Comparison of ENCODE assay signal across 8 cellular contexts in genomic region chr7:108805808-108806397, GRCh38.
DNase-seq lines count a peak whose midpoint lies in the region; ATAC-seq and TF ChIP-seq lines count a peak whose summit lies in the region.

No MANE protein-coding gene starts in this region.

- no peak for TF ChIP-seq POLR2A in upper lobe of left lung (IDR thresholded peaks at IDR 0.05)

- H3K4me1 ChIP-seq in GM23248 (ENCODE audit: insufficient read depth) = no peaks in the 10 kb centered on the region
- H3K4me1 ChIP-seq in upper lobe of left lung = peaks cover 0 to 4% (median 0%) of the 10 kb centered on the region in 4 donors
- no peaks in the 10 kb centered on the region for H3K4me1 ChIP-seq in right cardiac atrium (ENCODE audit: control insufficient read depth, insufficient read depth, low read length)

- H3K4me3 Mint-ChIP-seq in activated T-cell treated with anti-CD3 and anti-CD28 coated beads, Interleukin-2, amount 50 U/mL, for 4 hours = no peak overlapping the region

- no peak overlapping the region for H3K9ac ChIP-seq in GM23248

- H2AFZ ChIP-seq in GM23248 = peak overlapping the region; percentile 71

- no peak overlapping the region for H3K27ac ChIP-seq in GM23248
- no peak overlapping the region for H3K27ac ChIP-seq in upper lobe of left lung
- H3K27ac ChIP-seq in right cardiac atrium (ENCODE audit: low read length) = no peak overlapping the region

- no peaks in the 10 kb centered on the region for H3K36me3 ChIP-seq in GM23248 (ENCODE audit: low read depth)
- no peaks in the 10 kb centered on the region for H3K36me3 ChIP-seq in upper lobe of left lung

- H3K9me3 Mint-ChIP-seq in activated T-cell treated with anti-CD3 and anti-CD28 coated beads, Interleukin-2, amount 50 U/mL, for 4 hours = no peaks in the 10 kb centered on the region

- H3K9me3 ChIP-seq in GM23248 (ENCODE audit: low read depth) (no peaks in the 10 kb centered on the region), upper lobe of left lung (no peaks in the 10 kb centered on the region), right cardiac atrium (ENCODE audit: control insufficient read depth, low read length) (no peaks in the 10 kb centered on the region)

- H3K79me2 ChIP-seq in GM23248 (ENCODE audit: insufficient read depth) = no peaks in the 10 kb centered on the region

- intact Hi-C loops in right cardiac atrium (cut with DNase I) = no loop called here

- TF ChIP-seq CTCF in fibroblast of villous mesenchyme (IDR thresholded peaks at IDR 0.05; ENCODE audit: insufficient read depth, low read depth, low read length) = peak; percentile 52
- peak in 1 of 6 experiments; percentile 10 for TF ChIP-seq CTCF in upper lobe of left lung (IDR thresholded peaks at IDR 0.05)

- no peak overlapping the region for H3K4me2 ChIP-seq in GM23248 (ENCODE audit: unreplicated experiment)

- H3K4me3 ChIP-seq in GM23248 = no peak overlapping the region
- H3K4me3 ChIP-seq in fibroblast of villous mesenchyme (ENCODE audit: low read depth, low read length) = no peak overlapping the region
- H3K4me3 ChIP-seq in upper lobe of left lung = no peak overlapping the region
- H3K4me3 ChIP-seq in right cardiac atrium (ENCODE audit: low read length) = no peak overlapping the region

- TF ChIP-seq EP300 in upper lobe of left lung (IDR thresholded peaks at IDR 0.05) = no peak

- in situ Hi-C loops in GM23248 (cut with MboI) = no loop called here

- H3K9me2 ChIP-seq in GM23248 (ENCODE audit: insufficient read depth) = no peaks in the 10 kb centered on the region

- no peaks in the 10 kb centered on the region for H4K20me1 ChIP-seq in GM23248 (ENCODE audit: insufficient read depth)

- DNase-seq in D341Med (ENCODE audit: low spot score) (peak; percentile 56), GM23248 (peak; percentile 41), NCI-H82 (lab: John Stamatoyannopoulos, UW) (peak; percentile 35), fibroblast of villous mesenchyme (ENCODE audit: low read depth) (peak; percentile 24), upper lobe of left lung (no peak), right cardiac atrium (no peak)
- DNase-seq in stimulated activated CD4-positive, alpha-beta T cell treated with anti-CD3 and anti-CD28 coated beads, Interleukin-15, amount 100 ng/mL, for 24 hours = no peak
- DNase-seq in activated T-cell treated with anti-CD3 and anti-CD28 coated beads, Interleukin-2, amount 50 U/mL, for 4 hours = no peak

- peaks cover 2% of the 10 kb centered on the region for H3K27me3 Mint-ChIP-seq in activated T-cell treated with anti-CD3 and anti-CD28 coated beads, Interleukin-2, amount 50 U/mL, for 4 hours (ENCODE audit: low read depth)

- no peaks in the 10 kb centered on the region for H3K4me1 Mint-ChIP-seq in activated T-cell treated with anti-CD3 and anti-CD28 coated beads, Interleukin-2, amount 50 U/mL, for 4 hours (ENCODE audit: low read depth)

- no peaks in the 10 kb centered on the region for H3K36me3 Mint-ChIP-seq in activated T-cell treated with anti-CD3 and anti-CD28 coated beads, Interleukin-2, amount 50 U/mL, for 4 hours (ENCODE audit: insufficient read depth)

- no peak for ATAC-seq in activated T-cell treated with anti-CD3 and anti-CD28 coated beads, Interleukin-2, amount 50 U/mL, for 4 hours
- no peak for ATAC-seq in upper lobe of left lung (ENCODE audit: low FRiP score in 2 of 2)
- no peak for ATAC-seq in right cardiac atrium

- WGBS in GM23248 (ENCODE audit: low coverage in 1 of 2, low lambda C conversion rate in 2 of 2, missing lambda C conversion rate in 2 of 2), 2 experiments = 34 to 36% methylated on average over 6 of the region's 6 CpGs
- WGBS in upper lobe of left lung, 2 donors = 75 to 76% methylated on average over 6 of the region's 6 CpGs
- WGBS in right cardiac atrium = 58% methylated on average over 6 of the region's 6 CpGs

- no peaks in the 10 kb centered on the region for H3F3A ChIP-seq in GM23248 (ENCODE audit: insufficient read depth)

- H3K27me3 ChIP-seq in GM23248 (replicated peaks; ENCODE audit: insufficient read depth) (no peaks in the 10 kb centered on the region), upper lobe of left lung (no peaks in the 10 kb centered on the region), right cardiac atrium (ENCODE audit: control insufficient read depth, insufficient read depth) (no peaks in the 10 kb centered on the region)

Comparison
In these comparisons a context has a peak if more than half of its experiments do, and no peak if none do; other contexts are left out.
1. DNase-seq: peak in D341Med (single experiment), GM23248 (single experiment), NCI-H82 (single experiment) and fibroblast of villous mesenchyme (single experiment); none in stimulated activated CD4-positive, alpha-beta T cell treated with anti-CD3 and anti-CD28 coated beads, Interleukin-15, amount 100 ng/mL, for 24 hours (single experiment), activated T-cell treated with anti-CD3 and anti-CD28 coated beads, Interleukin-2, amount 50 U/mL, for 4 hours (single experiment), upper lobe of left lung (0 of 2) and right cardiac atrium (0 of 3).